Comparison of ENCODE assay signal across 24 cellular contexts in genomic region chr6:169960003-169960344, GRCh38.
DNase-seq lines count a peak whose midpoint lies in the region; TF ChIP-seq lines count a peak whose summit lies in the region.
"Had no signal": no experiment of that assay in that cellular context is flagged by ENCODE, and none has a peak within 500 bp of the region (broad histone marks: within the 10 kb centered on the region; RNA-seq: fewer than 3 reads in every experiment).

No MANE protein-coding gene starts in this region.

- H3K27me3 ChIP-seq in right atrium auricular region (no peaks in the 10 kb centered on the region), Caco-2 (replicated peaks; ENCODE audit: control insufficient read depth, insufficient read depth, low read length) (no peaks in the 10 kb centered on the region)
- H3K27me3 ChIP-seq: ascending aorta, vagina had no signal

- H3K9me3 ChIP-seq in right atrium auricular region (no peaks in the 10 kb centered on the region), Caco-2 (no peaks in the 10 kb centered on the region)
- H3K9me3 ChIP-seq: ascending aorta, gastrocnemius medialis, neutrophil, vagina had no signal

- no TSS peak for BruUV-seq in Caco-2 (replicated peaks; lab: Mats Ljungman, UMichigan)

- no peaks in the 10 kb centered on the region for H3K9me3 Mint-ChIP-seq in Caco-2 (ENCODE audit: unreplicated experiment)
- H3K9me3 Mint-ChIP-seq: activated CD4-positive, alpha-beta T cell treated with anti-CD3 and anti-CD28 coated beads, Interleukin-2, amount 10 ng/mL, durations not matched to agents 24 days and 14 days; activated naive CD8-positive, alpha-beta T cell treated with anti-CD3 and anti-CD28 coated beads for 36 hours had no signal

- H3K27ac Mint-ChIP-seq in Caco-2 (ENCODE audit: unreplicated experiment): no peak overlapping the region
- H3K27ac Mint-ChIP-seq: activated CD4-positive, alpha-beta T cell treated with anti-CD3 and anti-CD28 coated beads, Interleukin-2, amount 10 ng/mL, durations not matched to agents 24 days and 14 days had no signal

- DNase-seq in right atrium auricular region (ENCODE audit: low spot score) (peak; percentile 52), cardiac septum (ENCODE audit: low spot score) (no peak), NCI-H69 (lab: John Stamatoyannopoulos, UW) (peak; percentile 54), iPS-NIHi7 (ENCODE audit: extremely low spot score) (peak; percentile 5), ureter (ENCODE audit: low spot score) (peak; percentile 31), Caco-2 (no peak), NCI-H2227 treated with DMSO at 0.1 percent for 48 hours (lab: John Stamatoyannopoulos, UW) (no peak), SW 1271 (lab: John Stamatoyannopoulos, UW) (no peak)
- DNase-seq: activated CD4-positive, alpha-beta T cell treated with anti-CD3 and anti-CD28 coated beads, Interleukin-2, amount 10 ng/mL, durations not matched to agents 24 days and 14 days; activated naive CD8-positive, alpha-beta T cell treated with anti-CD3 and anti-CD28 coated beads for 36 hours; central memory CD4-positive, alpha-beta T cell; DMS153; GDM1; IMR-90; left cardiac atrium; NCI-H2081 treated with DMSO at 0.1 percent for 48 hours; NCI-H345; NCI-H82; stimulated activated naive CD4-positive, alpha-beta T cell treated with Interleukin-2 at 50 U/mL for 16 hours had no signal

- no peaks in the 10 kb centered on the region for H3K36me3 Mint-ChIP-seq in Caco-2 (ENCODE audit: insufficient read depth, unreplicated experiment)
- H3K36me3 Mint-ChIP-seq: activated naive CD8-positive, alpha-beta T cell treated with anti-CD3 and anti-CD28 coated beads for 36 hours; CD14-positive monocyte had no signal

- H3K4me1 ChIP-seq in right atrium auricular region: peaks cover 0 to 17% of the 10 kb centered on the region in 2 donors
- no peaks in the 10 kb centered on the region for H3K4me1 ChIP-seq in Caco-2

- H3K27ac ChIP-seq in right atrium auricular region: no peak overlapping the region
- H3K27ac ChIP-seq: ascending aorta, gastrocnemius medialis, neutrophil, vagina had no signal

- H3K27me3 Mint-ChIP-seq in Caco-2 (ENCODE audit: insufficient read depth, unreplicated experiment): no peaks in the 10 kb centered on the region

- CTCF ChIA-PET in Caco-2 (lab: Charles Lee): no interaction called here

- H3K4me3 ChIP-seq in right atrium auricular region (no peak overlapping the region), Caco-2 (ENCODE audit: low read depth, low read length) (no peak overlapping the region)
- H3K4me3 ChIP-seq: ascending aorta, gastrocnemius medialis, vagina had no signal

- intact Hi-C loops in cardiac septum (cut with DNase I): loop anchor here (5.0 kb wide), 1 partner anchor 332 kb away; the partner anchor contains the start of gene DLL1
- intact Hi-C loops in Caco-2 (cut with micrococcal nuclease; ENCODE audit: unreplicated experiment): no loop called here

- no peaks in the 10 kb centered on the region for H3K4me1 Mint-ChIP-seq in Caco-2 (ENCODE audit: low read depth, unreplicated experiment)

- H3K36me3 ChIP-seq in right atrium auricular region (no peaks in the 10 kb centered on the region), Caco-2 (ENCODE audit: control insufficient read depth, insufficient read depth, low read length) (no peaks in the 10 kb centered on the region)
- H3K36me3 ChIP-seq: ascending aorta, gastrocnemius medialis, neutrophil, vagina had no signal

- no peak overlapping the region for H3K4me3 Mint-ChIP-seq in Caco-2 (ENCODE audit: unreplicated experiment)
- H3K4me3 Mint-ChIP-seq: activated CD4-positive, alpha-beta T cell treated with anti-CD3 and anti-CD28 coated beads, Interleukin-2, amount 10 ng/mL, durations not matched to agents 24 days and 14 days had no signal

- TF ChIP-seq CTCF in right atrium auricular region (IDR thresholded peaks at IDR 0.05): no peak
- no peak for TF ChIP-seq CTCF in Caco-2 (IDR thresholded peaks at IDR 0.05; ENCODE audit: insufficient read depth in 1 of 2, low read depth in 1 of 2, low read length in 1 of 2, severe bottlenecking in 1 of 2, unreplicated experiment in 1 of 2)

- POLR2A ChIA-PET in Caco-2 (lab: Charles Lee): no interaction called here

Comparison
In these comparisons a context has a peak if more than half of its experiments do, and no peak if none do; other contexts are left out.
1. DNase-seq: peak in right atrium auricular region (single experiment), NCI-H69 (single experiment), iPS-NIHi7 (single experiment) and ureter (single experiment); none in cardiac septum (single experiment), Caco-2 (0 of 2), NCI-H2227 treated with DMSO at 0.1 percent for 48 hours (single experiment) and SW 1271 (0 of 2).